8 cellular contexts compared by ENCODE assay signal in the genomic region with DNA sequence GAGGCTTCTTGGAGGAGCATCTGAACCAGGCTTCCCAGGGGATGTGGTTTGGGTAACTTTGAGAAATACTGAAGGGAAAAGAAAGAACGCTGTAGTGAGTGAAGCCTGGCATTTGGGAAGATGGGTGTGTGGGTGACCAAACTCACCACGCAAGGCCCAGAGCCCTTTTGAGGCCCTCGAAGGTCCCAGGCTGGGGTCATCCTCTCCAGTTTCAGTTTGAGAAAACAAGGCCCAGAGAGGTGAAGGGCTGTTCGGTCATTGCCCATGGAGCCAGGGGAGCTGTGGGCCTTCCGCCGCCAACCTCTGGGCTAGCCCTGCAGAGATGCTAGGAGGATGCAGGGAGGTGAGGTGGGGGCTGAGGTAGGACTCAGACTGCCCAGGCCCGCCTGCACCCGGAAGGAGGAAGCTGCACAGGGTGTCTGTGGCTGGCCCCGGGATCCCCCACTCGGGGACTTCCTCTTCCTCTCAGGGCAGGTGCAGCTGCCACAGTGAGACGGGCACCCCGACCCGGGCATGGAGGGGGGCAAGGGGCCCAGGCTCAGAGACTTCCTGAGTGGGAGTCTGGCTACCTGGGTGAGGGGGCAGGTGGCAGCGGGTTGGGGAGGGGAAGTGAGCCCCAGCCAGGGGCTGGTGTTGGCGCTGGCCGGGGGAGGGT. TPM values are rescaled to one million over a fixed set of nuclear protein-coding genes. Genes with fewer than 3 reads are reported as not detected.
DNase-seq lines count a peak whose midpoint lies in the region; ATAC-seq lines count a peak whose summit lies in the region.

A gene with protein sequence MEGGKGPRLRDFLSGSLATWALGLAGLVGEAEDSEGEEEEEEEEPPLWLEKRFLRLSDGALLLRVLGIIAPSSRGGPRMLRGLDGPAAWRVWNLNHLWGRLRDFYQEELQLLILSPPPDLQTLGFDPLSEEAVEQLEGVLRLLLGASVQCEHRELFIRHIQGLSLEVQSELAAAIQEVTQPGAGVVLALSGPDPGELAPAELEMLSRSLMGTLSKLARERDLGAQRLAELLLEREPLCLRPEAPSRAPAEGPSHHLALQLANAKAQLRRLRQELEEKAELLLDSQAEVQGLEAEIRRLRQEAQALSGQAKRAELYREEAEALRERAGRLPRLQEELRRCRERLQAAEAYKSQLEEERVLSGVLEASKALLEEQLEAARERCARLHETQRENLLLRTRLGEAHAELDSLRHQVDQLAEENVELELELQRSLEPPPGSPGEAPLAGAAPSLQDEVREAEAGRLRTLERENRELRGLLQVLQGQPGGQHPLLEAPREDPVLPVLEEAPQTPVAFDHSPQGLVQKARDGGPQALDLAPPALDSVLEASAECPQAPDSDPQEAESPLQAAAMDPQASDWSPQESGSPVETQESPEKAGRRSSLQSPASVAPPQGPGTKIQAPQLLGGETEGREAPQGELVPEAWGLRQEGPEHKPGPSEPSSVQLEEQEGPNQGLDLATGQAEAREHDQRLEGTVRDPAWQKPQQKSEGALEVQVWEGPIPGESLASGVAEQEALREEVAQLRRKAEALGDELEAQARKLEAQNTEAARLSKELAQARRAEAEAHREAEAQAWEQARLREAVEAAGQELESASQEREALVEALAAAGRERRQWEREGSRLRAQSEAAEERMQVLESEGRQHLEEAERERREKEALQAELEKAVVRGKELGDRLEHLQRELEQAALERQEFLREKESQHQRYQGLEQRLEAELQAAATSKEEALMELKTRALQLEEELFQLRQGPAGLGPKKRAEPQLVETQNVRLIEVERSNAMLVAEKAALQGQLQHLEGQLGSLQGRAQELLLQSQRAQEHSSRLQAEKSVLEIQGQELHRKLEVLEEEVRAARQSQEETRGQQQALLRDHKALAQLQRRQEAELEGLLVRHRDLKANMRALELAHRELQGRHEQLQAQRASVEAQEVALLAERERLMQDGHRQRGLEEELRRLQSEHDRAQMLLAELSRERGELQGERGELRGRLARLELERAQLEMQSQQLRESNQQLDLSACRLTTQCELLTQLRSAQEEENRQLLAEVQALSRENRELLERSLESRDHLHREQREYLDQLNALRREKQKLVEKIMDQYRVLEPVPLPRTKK (N-terminal part only) (plus strand): TSS at position 451 of the 655 bp plus-strand sequence. CDS start 63 bp downstream, at position 514.

- no peaks in the 10 kb centered on the region for H3K27me3 Mint-ChIP-seq in dendritic cell treated with granulocyte-macrophage colony-stimulating factor and Interleukin-4, amounts not matched to agents 40 ng/mL and 50 ng/mL, for 4 days

- peak; percentile 97 for DNase-seq in GM19238 (ENCODE audit: insufficient read length, low spot score)
- peak; percentile 70 for DNase-seq in activated CD4-positive, CD25-positive, alpha-beta regulatory T cell treated with anti-CD3 and anti-CD28 coated beads, Interleukin-2, amount 50 U/mL, for 16 hours (ENCODE audit: low read depth, low spot score)
- peak; percentile 92 for DNase-seq in posterior vena cava (ENCODE audit: low spot score)
- DNase-seq in DMS 273 (lab: John Stamatoyannopoulos, UW; ENCODE audit: unreplicated experiment): no peak
- DNase-seq in cerebellum (ENCODE audit: low spot score): no peak

- H3K4me3 Mint-ChIP-seq in dendritic cell treated with granulocyte-macrophage colony-stimulating factor and Interleukin-4, amounts not matched to agents 40 ng/mL and 50 ng/mL, for 4 days: peak within 1 kb of the TSS; percentile 80

- peaks cover 37% of the 10 kb centered on the region for H3K36me3 Mint-ChIP-seq in dendritic cell treated with granulocyte-macrophage colony-stimulating factor and Interleukin-4, amounts not matched to agents 40 ng/mL and 50 ng/mL, for 4 days (ENCODE audit: low read depth)

- intact Hi-C loops in dendritic cell treated with granulocyte-macrophage colony-stimulating factor and Interleukin-4, amounts not matched to agents 40 ng/mL and 50 ng/mL, for 4 days (cut with micrococcal nuclease): loop anchor here (5.0 kb wide), 1 partner anchor 33 kb away; a partner anchor contains a TSS
- intact Hi-C loops in posterior vena cava (cut with DNase I): no loop called here

- H3K4me1 Mint-ChIP-seq in dendritic cell treated with granulocyte-macrophage colony-stimulating factor and Interleukin-4, amounts not matched to agents 40 ng/mL and 50 ng/mL, for 4 days (ENCODE audit: low read depth): peaks cover 68% of the 10 kb centered on the region

- peak within 1 kb of the TSS; percentile 93 for H3K27ac Mint-ChIP-seq in dendritic cell treated with granulocyte-macrophage colony-stimulating factor and Interleukin-4, amounts not matched to agents 40 ng/mL and 50 ng/mL, for 4 days

- no peaks in the 10 kb centered on the region for H3K9me3 Mint-ChIP-seq in dendritic cell treated with granulocyte-macrophage colony-stimulating factor and Interleukin-4, amounts not matched to agents 40 ng/mL and 50 ng/mL, for 4 days

- ATAC-seq in HG03469 (IDR thresholded peaks at IDR 0.05; ENCODE audit: unreplicated experiment) (peak; percentile 38), HG02840 (IDR thresholded peaks at IDR 0.05; ENCODE audit: low FRiP score, unreplicated experiment) (no peak)

RNA-seq across cellular contexts. Expression of the gene that starts here (rescaled TPM):
- total RNA-seq in posterior vena cava: 1 to 10 TPM; 7.0 to 9.5 TPM
- 1.5 TPM for total RNA-seq in cerebellum

Comparison
In these comparisons a context has a peak if more than half of its experiments do, and no peak if none do; other contexts are left out.
1. DNase-seq: peak in GM19238 (single experiment), activated CD4-positive, CD25-positive, alpha-beta regulatory T cell treated with anti-CD3 and anti-CD28 coated beads, Interleukin-2, amount 50 U/mL, for 16 hours (single experiment) and posterior vena cava (single experiment); none in DMS 273 (single experiment) and cerebellum (single experiment).